Comparison of ENCODE assay signal across 8 cellular contexts in genomic region chr1:42456010-42456753, GRCh38. TPM values are rescaled to one million over a fixed set of nuclear protein-coding genes. Genes with fewer than 3 reads are reported as not detected.
DNase-seq lines count a peak whose midpoint lies in the region; ATAC-seq and TF ChIP-seq lines count a peak whose summit lies in the region.

PPCS (plus strand) TSS chr1:42456543; CDS start chr1:42456566, 23 bp downstream.
A gene with protein sequence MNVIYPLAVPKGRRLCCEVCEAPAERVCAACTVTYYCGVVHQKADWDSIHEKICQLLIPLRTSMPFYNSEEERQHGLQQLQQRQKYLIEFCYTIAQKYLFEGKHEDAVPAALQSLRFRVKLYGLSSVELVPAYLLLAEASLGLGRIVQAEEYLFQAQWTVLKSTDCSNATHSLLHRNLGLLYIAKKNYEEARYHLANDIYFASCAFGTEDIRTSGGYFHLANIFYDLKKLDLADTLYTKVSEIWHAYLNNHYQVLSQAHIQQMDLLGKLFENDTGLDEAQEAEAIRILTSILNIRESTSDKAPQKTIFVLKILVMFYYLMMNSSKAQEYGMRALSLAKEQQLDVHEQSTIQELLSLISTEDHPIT (minus strand): TSS chr1:42456022. CDS start chr1:42455997, 25 bp downstream.

- DNase-seq in Daoy (ENCODE audit: low read depth) = peak; percentile 89
- DNase-seq in RKO (ENCODE audit: low spot score) = peak; percentile 89
- DNase-seq in activated T-helper 9 cell treated with anti-CD3 and anti-CD28 coated beads, Interleukin-2, amount 50 U/mL, for 16 hours (ENCODE audit: low read depth) = peak; percentile 90
- peak; percentile 47 for DNase-seq in fibroblast of the conjunctiva (ENCODE audit: low read depth)
- peak; percentile 91 to 95 for DNase-seq in stimulated activated naive CD8-positive, alpha-beta T cell treated with anti-CD3 and anti-CD28 coated beads, Interleukin-15, amount 100 ng/mL, for 72 hours

- no peaks in the 10 kb centered on the region for H3K79me2 ChIP-seq in KMS-11 (ENCODE audit: insufficient read depth, low read depth)
- H3K79me2 ChIP-seq in neural cell (replicated peaks; ENCODE audit: insufficient read depth, low read length) = peaks cover 4% of the 10 kb centered on the region

- H2AFZ ChIP-seq in KMS-11 (ENCODE audit: low read depth) = peak within 1 kb of the TSS; percentile 99
- H2AFZ ChIP-seq in neural cell (ENCODE audit: low read depth, low read length) = peak within 1 kb of the TSS; percentile 70

- no peaks in the 10 kb centered on the region for H3K9me3 Mint-ChIP-seq in stimulated activated naive CD8-positive, alpha-beta T cell treated with anti-CD3 and anti-CD28 coated beads, Interleukin-15, amount 100 ng/mL, for 72 hours

- peak within 1 kb of the TSS; percentile 81 for H3K4me3 ChIP-seq in KMS-11 (IDR thresholded peaks at IDR 0.05; ENCODE audit: insufficient read depth, low read depth, low read length)
- H3K4me3 ChIP-seq in neural cell (ENCODE audit: low read length) = peak within 1 kb of the TSS; percentile 84

- peaks cover 36% of the 10 kb centered on the region for H3K4me1 Mint-ChIP-seq in stimulated activated naive CD8-positive, alpha-beta T cell treated with anti-CD3 and anti-CD28 coated beads, Interleukin-15, amount 100 ng/mL, for 72 hours

- H3K9me2 ChIP-seq in neural cell (ENCODE audit: insufficient read depth, low read length) = no peaks in the 10 kb centered on the region

- peak within 1 kb of the TSS; percentile 91 for H3K9ac ChIP-seq in KMS-11
- peak within 1 kb of the TSS; percentile 82 for H3K9ac ChIP-seq in neural cell (ENCODE audit: low read length)

- H3K4me2 ChIP-seq in KMS-11 (peak within 1 kb of the TSS; percentile 77), neural cell (ENCODE audit: low read length) (peak within 1 kb of the TSS; percentile 67)

- H3K27ac ChIP-seq in KMS-11 (peak within 1 kb of the TSS; percentile 82), neural cell (ENCODE audit: low read length) (peak within 1 kb of the TSS; percentile 76)

- peaks cover 4% of the 10 kb centered on the region for H3K4me1 ChIP-seq in KMS-11 (ENCODE audit: low read depth, poor library complexity, severe bottlenecking)

- H3K27ac Mint-ChIP-seq in stimulated activated naive CD8-positive, alpha-beta T cell treated with anti-CD3 and anti-CD28 coated beads, Interleukin-15, amount 100 ng/mL, for 72 hours = peak within 1 kb of the TSS; percentile 97 to 99

- H4K20me1 ChIP-seq in KMS-11 (ENCODE audit: insufficient read depth) (no peaks in the 10 kb centered on the region), neural cell (ENCODE audit: insufficient read depth) (no peaks in the 10 kb centered on the region)

- no peak for TF ChIP-seq RAD21 in neural cell (conservative IDR thresholded peaks at IDR 0.05)

- H3K36me3 ChIP-seq in KMS-11 (ENCODE audit: insufficient read depth) (no peaks in the 10 kb centered on the region), neural cell (ENCODE audit: insufficient read depth, low read length) (no peaks in the 10 kb centered on the region)

- peak within 1 kb of the TSS; percentile 85 to 92 for H3K4me3 Mint-ChIP-seq in stimulated activated naive CD8-positive, alpha-beta T cell treated with anti-CD3 and anti-CD28 coated beads, Interleukin-15, amount 100 ng/mL, for 72 hours

- H3K27me3 Mint-ChIP-seq in stimulated activated naive CD8-positive, alpha-beta T cell treated with anti-CD3 and anti-CD28 coated beads, Interleukin-15, amount 100 ng/mL, for 72 hours = no peaks in the 10 kb centered on the region

- no peaks in the 10 kb centered on the region for H3K27me3 ChIP-seq in KMS-11 (ENCODE audit: insufficient read depth, low read depth)
- H3K27me3 ChIP-seq in neural cell (ENCODE audit: insufficient read depth, low read depth, low read length) = no peaks in the 10 kb centered on the region

- TF ChIP-seq EP300 in neural cell (conservative IDR thresholded peaks at IDR 0.05; ENCODE audit: poor library complexity, severe bottlenecking) = no peak

- TF ChIP-seq CTCF in KMS-11 (conservative IDR thresholded peaks at IDR 0.05; ENCODE audit: low read depth, low read length) = no peak
- TF ChIP-seq CTCF in neural cell (IDR thresholded peaks at IDR 0.05; ENCODE audit: poor library complexity, severe bottlenecking) = no peak

- no peaks in the 10 kb centered on the region for H3F3A ChIP-seq in neural cell (ENCODE audit: insufficient read depth, low read length, poor library complexity, severe bottlenecking)

- peak; percentile 80 for ATAC-seq in GM21737 (IDR thresholded peaks at IDR 0.05; ENCODE audit: unreplicated experiment)
- ATAC-seq in stimulated activated naive CD8-positive, alpha-beta T cell treated with anti-CD3 and anti-CD28 coated beads, Interleukin-15, amount 100 ng/mL, for 72 hours = peak; percentile 96

- no peaks in the 10 kb centered on the region for H3K9me3 ChIP-seq in neural cell (ENCODE audit: low read length)

TF ChIP-seq in neural cell, 6 proteins besides CTCF, POLR2A, EP300 and RAD21:
- TF ChIP-seq MXI1 (conservative IDR thresholded peaks at IDR 0.05; ENCODE audit: poor library complexity, severe bottlenecking) (peak; percentile 82), SMC3 (conservative IDR thresholded peaks at IDR 0.05; ENCODE audit: poor library complexity) (peak; percentile 53), REST (IDR thresholded peaks at IDR 0.05; ENCODE audit: borderline replicate concordance) (peak; percentile 54), TAF1 (IDR thresholded peaks at IDR 0.05; ENCODE audit: low read depth) (peak; percentile 78), POLR2AphosphoS5 (IDR thresholded peaks at IDR 0.05) (peak; percentile 77), EZH2 (IDR thresholded peaks at IDR 0.05; ENCODE audit: borderline replicate concordance, insufficient read depth, low read length, poor library complexity, severe bottlenecking) (no peak)

RNA-seq across cellular contexts. Expression of gene PPCS, which starts in this region (rescaled TPM):
- total RNA-seq in Daoy (2014; rRNA removed; shearing (Covaris generic)) = 48.7 and 67.5 TPM in 2 replicates
- 78.9 and 85.1 TPM in 2 replicates for polyA plus RNA-seq in neural cell
- 42.4 and 48.9 TPM in 2 replicates for polyA minus RNA-seq in neural cell

RNA-seq across cellular contexts. Expression of the second gene that starts in this region (rescaled TPM):
- total RNA-seq in Daoy (2014; rRNA removed; shearing (Covaris generic)) = 0.06 TPM in 1 of 2 replicates, not detected in the other
- 0.21 and 0.52 TPM in 2 replicates for polyA plus RNA-seq in neural cell
- not detected in 2 replicates for polyA minus RNA-seq in neural cell

Comparison
In these comparisons a context has a peak if more than half of its experiments do, and no peak if none do; other contexts are left out.
1. Peak in every context shown above with its lines: DNase-seq, ATAC-seq, H3K4me3 ChIP-seq and H3K27ac ChIP-seq.